8 cellular contexts compared by ENCODE assay signal in the genomic region with DNA sequence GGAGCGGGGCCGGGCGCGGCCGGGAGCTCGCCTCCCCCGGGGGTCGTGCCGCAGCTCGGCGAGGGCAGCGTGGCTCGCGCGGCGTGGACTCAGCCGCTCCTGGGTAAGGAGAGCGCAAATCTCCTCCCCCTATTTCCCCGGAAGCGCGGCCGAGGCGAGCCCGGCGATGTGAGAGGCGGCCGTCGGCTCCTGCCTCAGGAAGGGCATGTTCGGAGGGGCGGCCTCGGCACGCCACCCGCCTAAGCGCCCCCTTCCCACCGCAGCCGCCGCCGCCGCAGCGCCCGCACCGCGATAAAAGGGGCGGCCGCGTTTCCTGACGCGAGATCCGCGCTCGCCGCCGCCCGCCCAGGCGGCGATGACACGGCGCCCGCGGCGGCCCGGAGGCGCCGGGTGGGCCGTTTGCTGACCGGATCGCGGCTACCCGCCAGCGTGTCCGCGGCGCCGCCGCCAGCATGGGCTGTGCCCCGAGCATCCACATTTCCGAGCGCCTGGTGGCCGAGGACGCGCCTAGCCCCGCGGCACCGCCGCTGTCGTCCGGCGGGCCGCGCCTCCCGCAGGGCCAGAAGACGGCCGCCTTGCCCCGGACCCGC. TPM values are rescaled to one million over a fixed set of nuclear protein-coding genes. Genes with fewer than 3 reads are reported as not detected.
A peak's percentile ranks its signal among the peaks of the same experiment; 100 is the strongest.
DNase-seq lines count a peak whose midpoint lies in the region; ATAC-seq and TF ChIP-seq lines count a peak whose summit lies in the region.

Gene PDE8A (plus strand): TSS at position 146 of the 590 bp plus-strand sequence. CDS start 307 bp downstream, at position 453.

- H3K4me3 Mint-ChIP-seq in brain, result peak within 1 kb of the TSS; percentile 89 to 96 (median 93)

- H3K27ac ChIP-seq in SJSA1 (peak within 1 kb of the TSS; percentile 88), spleen (peak within 1 kb of the TSS; percentile 89 to 97 (median 94))

- peak within 1 kb of the TSS; percentile 80 to 94 (median 88) for H3K27ac Mint-ChIP-seq in brain

- CTCF ChIA-PET in BJ (lab: Yijun Ruan, JAX), result interaction anchor here (0.6 to 4.0 kb wide), 6 partner anchors 10 to 187 kb away, joined by 3 to 25 read pairs (median 6); no protein-coding TSS in a partner anchor

- DNase-seq in BJ (ENCODE audit: low read depth) (no peak), SJSA1 (ENCODE audit: low read depth in 1 of 2, low spot score in 2 of 2) (peak; percentile 63), iPS-NIHi11 (ENCODE audit: low spot score) (peak; percentile 58), spleen (no peak), SK-N-DZ (ENCODE audit: low spot score) (no peak)

- peaks cover 44% of the 10 kb centered on the region for H3K4me1 Mint-ChIP-seq in brain

- H3K4me1 ChIP-seq in SJSA1 (replicated peaks) (peaks cover 44% of the 10 kb centered on the region), spleen (peaks cover 5 to 66% (median 43%) of the 10 kb centered on the region in 6 donors)

- POLR2A ChIA-PET in BJ (lab: Charles Lee), result interaction anchor here (0.6 kb wide), 1 partner anchor 378 kb away, joined by 4 read pairs; no protein-coding TSS in a partner anchor

- TF ChIP-seq POLR2A in spleen (IDR thresholded peaks at IDR 0.05), result no peak

- H3K36me3 Mint-ChIP-seq in brain, result no peaks in the 10 kb centered on the region

- 0% methylated on average over 17 to 95 of the region's 95 CpGs for WGBS in spleen, 5 donors

- no peaks in the 10 kb centered on the region for H3K9me3 Mint-ChIP-seq in brain

- peak; percentile 15 for ATAC-seq in GM18873 (IDR thresholded peaks at IDR 0.05; ENCODE audit: low FRiP score, unreplicated experiment)
- ATAC-seq in HG03066 (IDR thresholded peaks at IDR 0.05; ENCODE audit: low read depth, unreplicated experiment), result peak; percentile 18

- H3K27me3 Mint-ChIP-seq in brain, result peaks cover 38% of the 10 kb centered on the region

- peak within 1 kb of the TSS; percentile 59 for H3K4me3 ChIP-seq in BJ (ENCODE audit: low read depth, low read length)
- peak within 1 kb of the TSS; percentile 99 for H3K4me3 ChIP-seq in SJSA1
- peak within 1 kb of the TSS; percentile 61 to 99 (median 88) for H3K4me3 ChIP-seq in spleen

- H3K27me3 ChIP-seq in BJ (ENCODE audit: control insufficient read depth, insufficient read depth, low read length) (no peaks in the 10 kb centered on the region), SJSA1 (replicated peaks) (no peaks in the 10 kb centered on the region), spleen (replicated peaks in 1 of 7) (peaks cover 0 to 8% (median 0%) of the 10 kb centered on the region in 7 donors)

- H3K9me3 ChIP-seq in SJSA1 (replicated peaks) (peaks cover 9% of the 10 kb centered on the region; the same call in 1 of the 2 replicates), spleen (no peaks in the 10 kb centered on the region)

- no peak for TF ChIP-seq CTCF in BJ (IDR thresholded peaks at IDR 0.05; ENCODE audit: insufficient read depth, low read depth, low read length)
- no peak for TF ChIP-seq CTCF in brain (conservative IDR thresholded peaks at IDR 0.05)
- TF ChIP-seq CTCF in spleen (IDR thresholded peaks at IDR 0.05 in 8 of 11, conservative IDR thresholded peaks at IDR 0.05 in 3 of 11), result peak in 1 of 11 experiments; percentile 17

- H3K36me3 ChIP-seq in BJ (ENCODE audit: control insufficient read depth, insufficient read depth, low read length) (no peaks in the 10 kb centered on the region), SJSA1 (peaks cover 13% of the 10 kb centered on the region), spleen (no peaks in the 10 kb centered on the region)

- intact Hi-C loops in spleen (cut with DNase I; ENCODE audit: low total_unique reads), result no loop called here

RNA-seq across cellular contexts. Expression of gene PDE8A, which starts in this region (rescaled TPM):
- polyA plus RNA-seq in BJ (2011; rRNA removed) (22.5 and 29.5 TPM in 2 replicates), brain (ENCODE audit: insufficient read depth, low read depth, low replicate concordance) (7.1 TPM), spleen (10 to 100 TPM; 13.2 to 22.7 (median 14.9) TPM)
- 12.7 and 16.0 TPM in 2 replicates for polyA minus RNA-seq in BJ (2011; rRNA and poly(A)+ RNA removed)
- 27.4 and 36.6 TPM in 2 replicates for total RNA-seq in SJSA1 (2014; rRNA removed; shearing (Covaris generic))
- total RNA-seq in spleen, result 10 to 100 TPM; 24.2 to 52.2 (median 39.8) TPM
- polyA plus RNA-seq in SK-N-DZ (2014; cell fraction: cytosol; rRNA removed), result 13.0 and 15.0 TPM in 2 replicates
- polyA plus RNA-seq in SK-N-DZ (2014; cell fraction: nucleus; rRNA removed), result 33.6 and 52.2 TPM in 2 replicates

Comparison
In these comparisons a context has a peak if more than half of its experiments do, and no peak if none do; other contexts are left out.
1. DNase-seq: peak in SJSA1 (2 of 2) and iPS-NIHi11 (single experiment); none in BJ (single experiment), spleen (single experiment) and SK-N-DZ (single experiment).
2. Peak in every context shown above with its lines, with median percentiles within 50 percentile points of each other: H3K4me3 ChIP-seq.